Comparison of ENCODE assay signal across 8 cellular contexts in the genomic region with DNA sequence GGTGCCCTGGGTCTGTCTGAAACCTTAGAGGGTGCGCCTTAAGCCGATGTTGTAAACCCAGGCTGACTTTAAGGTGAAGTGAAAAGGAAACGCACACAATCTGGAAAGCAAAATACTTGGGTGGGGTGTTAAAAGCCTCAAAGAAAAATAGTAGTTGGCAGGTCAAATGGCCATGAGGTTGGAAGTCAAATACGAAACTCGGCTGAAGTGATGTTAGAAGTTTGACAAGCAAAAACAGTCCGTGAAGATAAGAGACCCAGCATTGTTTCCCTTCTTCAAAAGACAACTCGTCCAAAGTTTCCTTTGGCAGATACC. TPM values are rescaled to one million over a fixed set of nuclear protein-coding genes. Genes with fewer than 3 reads are reported as not detected.
A peak's percentile ranks its signal among the peaks of the same experiment; 100 is the strongest.
DNase-seq lines count a peak whose midpoint lies in the region; ATAC-seq and TF ChIP-seq lines count a peak whose summit lies in the region.

No MANE protein-coding gene starts in this region.

- H3K4me1 Mint-ChIP-seq in activated naive CD4-positive, alpha-beta T cell treated with anti-CD3 and anti-CD28 coated beads, Interleukin-2, amount 10 ng/mL, durations not matched to agents 7 days and 5 days: peaks cover 39% of the 10 kb centered on the region
- H3K4me1 Mint-ChIP-seq in brain: peaks cover 62% of the 10 kb centered on the region
- peaks cover 33% of the 10 kb centered on the region for H3K4me1 Mint-ChIP-seq in memory B cell

- TF ChIP-seq POLR2A in upper lobe of left lung (IDR thresholded peaks at IDR 0.05): no peak

- peaks cover 11% of the 10 kb centered on the region for H3K36me3 Mint-ChIP-seq in activated naive CD4-positive, alpha-beta T cell treated with anti-CD3 and anti-CD28 coated beads, Interleukin-2, amount 10 ng/mL, durations not matched to agents 7 days and 5 days
- H3K36me3 Mint-ChIP-seq in brain (no peaks in the 10 kb centered on the region), memory B cell (no peaks in the 10 kb centered on the region)

- no peaks in the 10 kb centered on the region for H3K36me3 ChIP-seq in upper lobe of left lung

- no peak for TF ChIP-seq EP300 in upper lobe of left lung (IDR thresholded peaks at IDR 0.05)

- ATAC-seq in memory B cell (ENCODE audit: low read depth): no peak
- no peak for ATAC-seq in upper lobe of left lung (ENCODE audit: low FRiP score in 2 of 2)
- ATAC-seq in GM18520 (IDR thresholded peaks at IDR 0.05; ENCODE audit: unreplicated experiment): no peak

- WGBS in upper lobe of left lung, 2 donors: 10 to 12% methylated on average over 7 of the region's 7 CpGs

- peak overlapping the region in 3 of 4 donors; percentile 91 to 96 (median 95) for H3K4me3 ChIP-seq in upper lobe of left lung

- no peak for DNase-seq in activated naive CD4-positive, alpha-beta T cell treated with anti-CD3 and anti-CD28 coated beads, Interleukin-2, amount 10 ng/mL, durations not matched to agents 7 days and 5 days
- DNase-seq in activated naive CD4-positive, alpha-beta T cell treated with Interleukin-2 at 50 U/mL for 16 hours: no peak
- no peak for DNase-seq in memory B cell (ENCODE audit: low spot score in 2 of 2)
- no peak for DNase-seq in upper lobe of left lung
- DNase-seq in Kasumi-1 (lab: John Stamatoyannopoulos, UW): no peak
- DNase-seq in retina: no peak

- no peaks in the 10 kb centered on the region for H3K9me3 Mint-ChIP-seq in activated naive CD4-positive, alpha-beta T cell treated with anti-CD3 and anti-CD28 coated beads, Interleukin-2, amount 10 ng/mL, durations not matched to agents 7 days and 5 days
- H3K9me3 Mint-ChIP-seq in brain (no peaks in the 10 kb centered on the region), memory B cell (no peaks in the 10 kb centered on the region)

- TF ChIP-seq CTCF in brain (conservative IDR thresholded peaks at IDR 0.05) (no peak), upper lobe of left lung (IDR thresholded peaks at IDR 0.05) (no peak)

- H3K27me3 ChIP-seq in upper lobe of left lung: no peaks in the 10 kb centered on the region

- peak overlapping the region; percentile 92 to 98 (median 96) for H3K27ac ChIP-seq in upper lobe of left lung

- peak overlapping the region; percentile 82 for H3K4me3 Mint-ChIP-seq in activated naive CD4-positive, alpha-beta T cell treated with anti-CD3 and anti-CD28 coated beads, Interleukin-2, amount 10 ng/mL, durations not matched to agents 7 days and 5 days
- H3K4me3 Mint-ChIP-seq in brain: peak overlapping the region; percentile 79 to 86 (median 83)
- peak overlapping the region; percentile 92 for H3K4me3 Mint-ChIP-seq in memory B cell

- H3K27me3 Mint-ChIP-seq in activated naive CD4-positive, alpha-beta T cell treated with anti-CD3 and anti-CD28 coated beads, Interleukin-2, amount 10 ng/mL, durations not matched to agents 7 days and 5 days: peaks cover 14% of the 10 kb centered on the region
- H3K27me3 Mint-ChIP-seq in brain (peaks cover 12% of the 10 kb centered on the region), memory B cell (no peaks in the 10 kb centered on the region)

- CTCF ChIA-PET in activated naive CD4-positive, alpha-beta T cell treated with anti-CD3 and anti-CD28 coated beads, Interleukin-2, amount 10 ng/mL, durations not matched to agents 7 days and 5 days (lab: Charles Lee): no interaction called here

- peak overlapping the region; percentile 72 for H3K27ac Mint-ChIP-seq in activated naive CD4-positive, alpha-beta T cell treated with anti-CD3 and anti-CD28 coated beads, Interleukin-2, amount 10 ng/mL, durations not matched to agents 7 days and 5 days
- H3K27ac Mint-ChIP-seq in brain (peak overlapping the region; percentile 54 to 92 (median 61)), memory B cell (peak overlapping the region; percentile 93)

- H3K4me1 ChIP-seq in upper lobe of left lung: peaks cover 4 to 35% (median 20%) of the 10 kb centered on the region in 4 donors

- H3K9me3 ChIP-seq in upper lobe of left lung: no peaks in the 10 kb centered on the region

RNA-seq across cellular contexts. Expression of gene CDC42EP3, which starts 1.4 kb away (rescaled TPM):
- 25.9 TPM for polyA plus RNA-seq in brain (ENCODE audit: insufficient read depth, low read depth, low replicate concordance)
- total RNA-seq in upper lobe of left lung: 10 to 100 TPM; 24.5 to 76.2 (median 43.2) TPM
